ENCODE assay signal across 23 cellular contexts in genomic region chr10:3108575-3109105, GRCh38. TPM values are rescaled to one million over a fixed set of nuclear protein-coding genes. Genes with fewer than 3 reads are reported as not detected.
A peak's percentile ranks its signal among the peaks of the same experiment; 100 is the strongest.
DNase-seq lines count a peak whose midpoint lies in the region; ATAC-seq and TF ChIP-seq lines count a peak whose summit lies in the region.
"Had no signal": no experiment of that assay in that cellular context is flagged by ENCODE, and none has a peak within 500 bp of the region (broad histone marks: within the 10 kb centered on the region; RNA-seq: fewer than 3 reads in every experiment).

No MANE protein-coding gene starts in this region.

- no peak for TF ChIP-seq POLR2A in breast epithelium (IDR thresholded peaks at IDR 0.05)
- no peak for TF ChIP-seq POLR2A in adrenal gland (IDR thresholded peaks at IDR 0.05)
- no peak for TF ChIP-seq POLR2A in esophagus muscularis mucosa (IDR thresholded peaks at IDR 0.05; ENCODE audit: low read depth)
- no peak for TF ChIP-seq POLR2A in gastrocnemius medialis (IDR thresholded peaks at IDR 0.05)
- TF ChIP-seq POLR2A in vagina (IDR thresholded peaks at IDR 0.05) = no peak

- H3K4me1 Mint-ChIP-seq in MCF 10A (ENCODE audit: insufficient read depth, unreplicated experiment) = peaks cover 27% of the 10 kb centered on the region
- H3K4me1 Mint-ChIP-seq: activated CD4-positive, alpha-beta T cell treated with anti-CD3 and anti-CD28 coated beads, Interleukin-2, amount 10 ng/mL, durations not matched to agents 24 days and 14 days; activated naive CD8-positive, alpha-beta T cell treated with anti-CD3 and anti-CD28 coated beads, Interleukin-2, amount 10 ng/mL, durations not matched to agents 7 days and 5 days had no signal

- ATAC-seq in gastrocnemius medialis = no peak
- ATAC-seq: natural killer cell, Panc1 had no signal

- CTCF ChIA-PET in MCF 10A (lab: Yijun Ruan, JAX) = interaction anchor here (1.2 to 1.4 kb wide), 3 partner anchors 10 to 45 kb away, joined by 3 to 4 read pairs (median 4); no protein-coding TSS in a partner anchor

- peaks cover 36% of the 10 kb centered on the region for H4K20me1 ChIP-seq in Karpas-422 (ENCODE audit: insufficient read depth, low read depth, low read length)

- H3K9me2 ChIP-seq in Karpas-422 (replicated peaks; ENCODE audit: insufficient read depth, low read length) = no peaks in the 10 kb centered on the region

- H3K4me2 ChIP-seq in Karpas-422 (ENCODE audit: low read depth, low read length, poor library complexity, severe bottlenecking) = no peak overlapping the region

- peaks cover 66% of the 10 kb centered on the region for H3K36me3 Mint-ChIP-seq in MCF 10A (ENCODE audit: insufficient read depth, unreplicated experiment)
- H3K36me3 Mint-ChIP-seq: natural killer cell had no signal

- BruUV-seq in MCF 10A (replicated peaks; lab: Mats Ljungman, UMichigan) = no TSS peak

- H3K4me1 ChIP-seq in breast epithelium (no peaks in the 10 kb centered on the region), adrenal gland (replicated peaks in 1 of 2) (peaks cover 4% of the 10 kb centered on the region in 2 donors), esophagus muscularis mucosa (peaks cover 26 to 46% (median 41%) of the 10 kb centered on the region in 4 donors), gastrocnemius medialis (peaks cover 48 to 64% of the 10 kb centered on the region in 2 donors), vagina (peaks cover 6% of the 10 kb centered on the region), Karpas-422 (ENCODE audit: low read length) (no peaks in the 10 kb centered on the region)

- no peak for DNase-seq in MCF 10A (ENCODE audit: unreplicated experiment)
- DNase-seq in breast epithelium (ENCODE audit: low spot score in 2 of 2) = no peak
- no peak for DNase-seq in adrenal gland
- no peak for DNase-seq in esophagus muscularis mucosa (ENCODE audit: extremely low spot score)
- no peak for DNase-seq in gastrocnemius medialis
- DNase-seq in vagina (ENCODE audit: extremely low spot score in 2 of 2) = no peak
- DNase-seq in HK-2 (ENCODE audit: unreplicated experiment) = no peak
- no peak for DNase-seq in Karpas-422
- DNase-seq: activated CD4-positive, alpha-beta T cell treated with anti-CD3 and anti-CD28 coated beads, Interleukin-2, amount 10 ng/mL, durations not matched to agents 24 days and 14 days; activated effector memory CD4-positive, alpha-beta T cell treated with Interleukin-2 at 50 U/mL for 16 hours; activated naive CD8-positive, alpha-beta T cell treated with anti-CD3 and anti-CD28 coated beads, Interleukin-2, amount 10 ng/mL, durations not matched to agents 7 days and 5 days; activated T-cell treated with anti-CD3 and anti-CD28 coated beads, Interleukin-2, amount 50 U/mL, for 1 hour; CD4-positive, CD25-positive, alpha-beta regulatory T cell; DND-41; GF-D8; HCEC 1CT; natural killer cell; NCI-H1048; NCI-H748 treated with DMSO at 0.1 percent for 48 hours; nucleus accumbens; stimulated activated naive CD4-positive, alpha-beta T cell had no signal

- peaks cover 30% of the 10 kb centered on the region for H3K79me2 ChIP-seq in Karpas-422 (ENCODE audit: low read length)

- H3K9ac ChIP-seq in Karpas-422 (ENCODE audit: low read length) = no peak overlapping the region

- no peaks in the 10 kb centered on the region for H3K27me3 Mint-ChIP-seq in MCF 10A (ENCODE audit: insufficient read depth, unreplicated experiment)
- H3K27me3 Mint-ChIP-seq: activated CD4-positive, alpha-beta T cell treated with anti-CD3 and anti-CD28 coated beads, Interleukin-2, amount 10 ng/mL, durations not matched to agents 24 days and 14 days; activated naive CD8-positive, alpha-beta T cell treated with anti-CD3 and anti-CD28 coated beads, Interleukin-2, amount 10 ng/mL, durations not matched to agents 7 days and 5 days; CD4-positive, CD25-positive, alpha-beta regulatory T cell had no signal

- in situ Hi-C loops in gastrocnemius medialis (cut with MboI; ENCODE audit: low sequenced_read_pairs in 4 of 4) = no loop called here

- TF ChIP-seq EP300 in esophagus muscularis mucosa (IDR thresholded peaks at IDR 0.05) = no peak

- no peaks in the 10 kb centered on the region for H3K27me3 ChIP-seq in breast epithelium
- no peaks in the 10 kb centered on the region for H3K27me3 ChIP-seq in adrenal gland
- no peaks in the 10 kb centered on the region for H3K27me3 ChIP-seq in esophagus muscularis mucosa
- no peaks in the 10 kb centered on the region for H3K27me3 ChIP-seq in gastrocnemius medialis
- no peaks in the 10 kb centered on the region for H3K27me3 ChIP-seq in vagina
- no peaks in the 10 kb centered on the region for H3K27me3 ChIP-seq in Karpas-422 (ENCODE audit: low read length)

- H3K4me3 ChIP-seq in breast epithelium = no peak overlapping the region
- H3K4me3 ChIP-seq in adrenal gland = no peak overlapping the region
- H3K4me3 ChIP-seq in esophagus muscularis mucosa = no peak overlapping the region
- H3K4me3 ChIP-seq in gastrocnemius medialis = no peak overlapping the region
- H3K4me3 ChIP-seq in vagina = no peak overlapping the region
- no peak overlapping the region for H3K4me3 ChIP-seq in Karpas-422 (ENCODE audit: low read length)
- H3K4me3 ChIP-seq: skin epidermis had no signal

- peak overlapping the region; percentile 93 for H3K27ac Mint-ChIP-seq in MCF 10A (ENCODE audit: low read depth, unreplicated experiment)
- H3K27ac Mint-ChIP-seq: activated CD4-positive, alpha-beta T cell treated with anti-CD3 and anti-CD28 coated beads, Interleukin-2, amount 10 ng/mL, durations not matched to agents 24 days and 14 days; activated naive CD8-positive, alpha-beta T cell treated with anti-CD3 and anti-CD28 coated beads, Interleukin-2, amount 10 ng/mL, durations not matched to agents 7 days and 5 days; natural killer cell had no signal

- H3K36me3 ChIP-seq in breast epithelium (no peaks in the 10 kb centered on the region), adrenal gland (replicated peaks in 1 of 2) (no peaks in the 10 kb centered on the region), esophagus muscularis mucosa (peaks cover 29 to 85% (median 58%) of the 10 kb centered on the region in 4 donors), gastrocnemius medialis (peaks cover 0 to 5% of the 10 kb centered on the region in 2 donors), vagina (peaks cover 0 to 26% of the 10 kb centered on the region in 2 donors), Karpas-422 (ENCODE audit: insufficient read depth, low read length) (peaks cover 79% of the 10 kb centered on the region)

- POLR2A ChIA-PET in MCF 10A (lab: Yijun Ruan, JAX) = interaction anchor here (0.6 to 3.4 kb wide), 12 partner anchors 10 to 653 kb away, joined by 3 to 104 read pairs (median 12); partner anchors contain the start of genes PFKP and PITRM1

- H3K27ac ChIP-seq in breast epithelium = no peak overlapping the region
- peak overlapping the region in 3 of 5 donors; percentile 37 to 93 (median 88) for H3K27ac ChIP-seq in adrenal gland
- H3K27ac ChIP-seq in esophagus muscularis mucosa (replicated peaks in 1 of 4) = peak overlapping the region; percentile 82 to 91 (median 86)
- H3K27ac ChIP-seq in gastrocnemius medialis = peak overlapping the region; percentile 85 to 92 (median 86)
- H3K27ac ChIP-seq in vagina = no peak overlapping the region
- no peak overlapping the region for H3K27ac ChIP-seq in Karpas-422 (ENCODE audit: low read length)

- H3K9me3 Mint-ChIP-seq in MCF 10A (ENCODE audit: unreplicated experiment) = no peaks in the 10 kb centered on the region
- H3K9me3 Mint-ChIP-seq: activated CD4-positive, alpha-beta T cell treated with anti-CD3 and anti-CD28 coated beads, Interleukin-2, amount 10 ng/mL, durations not matched to agents 24 days and 14 days; activated naive CD8-positive, alpha-beta T cell treated with anti-CD3 and anti-CD28 coated beads, Interleukin-2, amount 10 ng/mL, durations not matched to agents 7 days and 5 days; natural killer cell had no signal

- intact Hi-C loops in MCF 10A (cut with micrococcal nuclease) = no loop called here
- intact Hi-C loops in breast epithelium (cut with DNase I; ENCODE audit: low total_unique reads) = no loop called here
- intact Hi-C loops in adrenal gland (cut with DNase I) = no loop called here
- intact Hi-C loops in esophagus muscularis mucosa (cut with DNase I) = no loop called here
- intact Hi-C loops in gastrocnemius medialis (cut with DNase I; ENCODE audit: low total_unique reads) = loop anchor here (5.0 to 10.0 kb wide), 3 partner anchors 359 to 1554 kb away; no protein-coding TSS in a partner anchor
- intact Hi-C loops in vagina (cut with DNase I) = no loop called here

- no peak for TF ChIP-seq CTCF in MCF 10A (IDR thresholded peaks at IDR 0.05; ENCODE audit: unreplicated experiment)
- TF ChIP-seq CTCF in breast epithelium (IDR thresholded peaks at IDR 0.05) = no peak
- TF ChIP-seq CTCF in adrenal gland (IDR thresholded peaks at IDR 0.05) = no peak
- no peak for TF ChIP-seq CTCF in esophagus muscularis mucosa (IDR thresholded peaks at IDR 0.05)
- TF ChIP-seq CTCF in gastrocnemius medialis (IDR thresholded peaks at IDR 0.05 in 4 of 5, conservative IDR thresholded peaks at IDR 0.05 in 1 of 5) = no peak
- TF ChIP-seq CTCF in vagina (IDR thresholded peaks at IDR 0.05) = no peak

- H3K9me3 ChIP-seq in breast epithelium (no peaks in the 10 kb centered on the region), adrenal gland (replicated peaks in 1 of 3) (no peaks in the 10 kb centered on the region), esophagus muscularis mucosa (no peaks in the 10 kb centered on the region), gastrocnemius medialis (no peaks in the 10 kb centered on the region), vagina (no peaks in the 10 kb centered on the region), Karpas-422 (ENCODE audit: low read length) (no peaks in the 10 kb centered on the region)

- no peak overlapping the region for H3K4me3 Mint-ChIP-seq in MCF 10A (ENCODE audit: unreplicated experiment)
- H3K4me3 Mint-ChIP-seq: activated CD4-positive, alpha-beta T cell treated with anti-CD3 and anti-CD28 coated beads, Interleukin-2, amount 10 ng/mL, durations not matched to agents 24 days and 14 days; activated naive CD8-positive, alpha-beta T cell treated with anti-CD3 and anti-CD28 coated beads, Interleukin-2, amount 10 ng/mL, durations not matched to agents 7 days and 5 days; CD4-positive, CD25-positive, alpha-beta regulatory T cell; natural killer cell had no signal

- WGBS in adrenal gland, 4 donors = 91 to 96% (median 95%) methylated on average over 13 to 21 of the region's 21 CpGs
- 94% methylated on average over 20 of the region's 21 CpGs for WGBS in esophagus muscularis mucosa

- H2AFZ ChIP-seq in Karpas-422 (ENCODE audit: low read length) = no peak overlapping the region

RNA-seq across cellular contexts. Expression of gene PFKP, which starts 41.3 kb away (rescaled TPM):
- total RNA-seq in MCF 10A (2022) (164 and 186 TPM in 2 replicates), breast epithelium (10 to 100 TPM; 16.0 to 37.0 (median 32.9) TPM), adrenal gland (10 to 100 TPM in 7 of 8 donors, 1 to 10 TPM in 1; 8.8 to 46.6 (median 16.1) TPM), esophagus muscularis mucosa (100 to 1,000 TPM in 3 of 4 donors, 10 to 100 TPM in 1; 90.8 to 255 (median 112) TPM), gastrocnemius medialis (100 to 1,000 TPM in 1 of 4 donors, 10 to 100 TPM in 3; 21.3 to 171 (median 38.9) TPM), vagina (46.7 TPM)
- polyA plus RNA-seq in adrenal gland = 10 to 100 TPM; 15.9 to 40.9 (median 16.9) TPM
- 91.3 and 196 TPM in 2 replicates for total RNA-seq in Karpas-422 (2014; rRNA removed; shearing (Covaris generic); ENCODE audit: low replicate concordance)

Comparison
In these comparisons a context has a peak if more than half of its experiments do, and no peak if none do; other contexts are left out.
1. H3K27ac ChIP-seq: peak in adrenal gland (3 of 5), esophagus muscularis mucosa (4 of 4) and gastrocnemius medialis (4 of 4); none in breast epithelium (0 of 2), vagina (single experiment) and Karpas-422 (single experiment).